ENCODE assay signal across 16 cellular contexts in the genomic region with DNA sequence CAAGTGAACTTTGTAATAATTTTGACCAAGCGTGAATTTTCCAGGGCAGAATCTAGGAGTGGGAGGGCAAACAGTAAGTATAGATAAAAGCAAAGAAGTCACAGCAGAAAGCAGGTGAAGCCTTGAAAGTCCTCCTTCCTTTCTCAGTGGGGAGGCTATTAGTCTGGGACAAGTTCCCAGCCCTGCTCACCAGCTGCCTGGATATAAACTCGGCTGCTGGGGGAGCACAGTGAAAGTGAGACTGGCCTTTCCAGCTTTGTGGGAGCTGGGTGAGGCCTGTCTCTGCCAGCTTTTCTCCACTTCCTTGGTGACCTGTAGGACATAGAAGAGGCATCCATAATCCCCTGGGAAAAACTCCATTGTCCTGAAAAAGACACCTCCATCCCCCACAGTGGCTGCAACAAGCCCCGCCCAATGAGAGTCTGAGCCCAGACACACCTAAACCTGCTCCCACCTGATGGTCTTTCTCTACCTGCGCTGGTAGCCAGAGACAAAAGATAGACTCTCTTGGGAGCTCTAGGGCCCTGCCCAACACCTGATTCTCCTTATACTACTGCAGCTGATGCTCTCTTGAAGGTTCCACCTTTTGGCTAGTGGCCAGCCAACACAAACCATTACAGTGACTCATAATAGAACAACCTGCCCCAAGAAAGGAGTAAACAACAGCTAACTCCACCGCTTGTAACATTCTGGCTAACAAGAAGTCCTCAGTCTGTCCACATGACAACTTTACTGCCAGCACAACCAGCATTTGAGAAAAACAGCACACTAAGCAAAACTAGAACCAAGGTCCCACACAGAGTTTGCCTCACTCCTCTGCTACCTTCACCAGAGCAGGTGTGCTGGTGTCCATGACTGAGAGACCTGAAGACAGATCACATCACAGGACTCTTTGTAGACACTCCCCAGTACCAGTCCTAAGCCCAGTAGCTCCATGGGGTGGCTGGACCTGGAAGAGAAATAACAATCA.
A peak's percentile ranks its signal among the peaks of the same experiment; 100 is the strongest.
DNase-seq lines count a peak whose midpoint lies in the region; ATAC-seq, FAIRE-seq and TF ChIP-seq lines count a peak whose summit lies in the region.
"Had no signal": no experiment of that assay in that cellular context is flagged by ENCODE, and none has a peak within 500 bp of the region (broad histone marks: within the 10 kb centered on the region; RNA-seq: fewer than 3 reads in every experiment).

No MANE protein-coding gene starts in this region.

- ATAC-seq in GM21367 (IDR thresholded peaks at IDR 0.05; ENCODE audit: unreplicated experiment) (no peak), HG03025 (IDR thresholded peaks at IDR 0.05; ENCODE audit: low FRiP score, unreplicated experiment) (no peak)
- ATAC-seq: activated T-cell treated with anti-CD3 and anti-CD28 coated beads, Interleukin-2, amount 50 U/mL, for 4 hours had no signal

- no peaks in the 10 kb centered on the region for H3K36me3 ChIP-seq in bronchial epithelial cell (ENCODE audit: control insufficient read depth, insufficient read depth, low read length)
- H3K36me3 ChIP-seq: adrenal gland, prostate gland, thoracic aorta had no signal

- no peaks in the 10 kb centered on the region for H3K27me3 ChIP-seq in bronchial epithelial cell (ENCODE audit: control insufficient read depth, insufficient read depth, low read length)
- H3K27me3 ChIP-seq: adrenal gland had no signal

- TF ChIP-seq CTCF in bronchial epithelial cell (IDR thresholded peaks at IDR 0.05; ENCODE audit: insufficient read depth, low read length, severe bottlenecking), result no peak

- no peak overlapping the region for H3K4me3 ChIP-seq in bronchial epithelial cell (ENCODE audit: low read depth, low read length)
- H3K4me3 ChIP-seq: adrenal gland, prostate gland, thoracic aorta had no signal

- FAIRE-seq in bronchial epithelial cell (lab: Jason Lieb, UNC), result peak; percentile 43

- DNase-seq in NCI-H1417 (lab: John Stamatoyannopoulos, UW) (peak in 2 of 3 experiments; percentile 25 to 57), NCI-H1417 treated with DMSO at 0.1 percent for 48 hours (lab: John Stamatoyannopoulos, UW) (no peak), NCI-H2107 treated with DMSO at 0.1 percent for 48 hours (lab: John Stamatoyannopoulos, UW; ENCODE audit: unreplicated experiment) (peak; percentile 61), bronchial epithelial cell (ENCODE audit: low read depth) (peak; percentile 75), renal cortical epithelial cell (ENCODE audit: low read depth) (peak; percentile 87), T1000 (lab: John Stamatoyannopoulos, UW) (no peak)
- DNase-seq: activated CD4-positive, alpha-beta T cell treated with anti-CD3 and anti-CD28 coated beads for 4 hours; activated T-cell treated with anti-CD3 and anti-CD28 coated beads, Interleukin-2, amount 50 U/mL, for 4 hours; adrenal gland; CD4-positive, alpha-beta T cell; dermis blood vessel endothelial cell; NCI-H187 had no signal

Comparison
In these comparisons a context has a peak if more than half of its experiments do, and no peak if none do; other contexts are left out.
1. DNase-seq: peak in NCI-H1417 (2 of 3), NCI-H2107 treated with DMSO at 0.1 percent for 48 hours (single experiment), bronchial epithelial cell (single experiment) and renal cortical epithelial cell (single experiment); none in NCI-H1417 treated with DMSO at 0.1 percent for 48 hours (single experiment) and T1000 (single experiment).